11 cellular contexts compared by ENCODE assay signal in genomic region chr2:227188292-227188691, GRCh38. TPM values are rescaled to one million over a fixed set of nuclear protein-coding genes. Genes with fewer than 3 reads are reported as not detected.
DNase-seq lines count a peak whose midpoint lies in the region; ATAC-seq, FAIRE-seq and TF ChIP-seq lines count a peak whose summit lies in the region.
"Had no signal": no experiment of that assay in that cellular context is flagged by ENCODE, and none has a peak within 500 bp of the region (broad histone marks: within the 10 kb centered on the region; RNA-seq: fewer than 3 reads in every experiment).

No MANE protein-coding gene starts in this region.

- WGBS in psoas muscle, 3 donors: 11 to 25% (median 21%) methylated on average over 6 of the region's 6 CpGs

- H3K4me1 ChIP-seq in psoas muscle: peaks cover 60% of the 10 kb centered on the region

- H3K4me3 ChIP-seq in bronchial epithelial cell (ENCODE audit: low read depth, low read length) (no peak overlapping the region), psoas muscle (peak overlapping the region; percentile 17)
- H3K4me3 ChIP-seq: K562 had no signal

- no peaks in the 10 kb centered on the region for H3K27me3 ChIP-seq in bronchial epithelial cell (ENCODE audit: control insufficient read depth, insufficient read depth, low read length)
- no peaks in the 10 kb centered on the region for H3K27me3 ChIP-seq in psoas muscle (ENCODE audit: insufficient read depth in 3 of 3, low read length in 2 of 3)

- H3K9me3 Mint-ChIP-seq in activated T-helper 1 cell treated with anti-CD3 and anti-CD28 coated beads, Interleukin-12 subunit alpha, Interleukin-12 subunit beta, Interleukin-2, Interleukin-4 antibody, amounts not matched to agents 30 ng/mL and 10 ng/mL and 1 ng/mL, durations not matched to agents 14 hours and 24 hours and 36 hours: no peaks in the 10 kb centered on the region
- H3K9me3 Mint-ChIP-seq: activated naive CD8-positive, alpha-beta T cell treated with anti-CD3 and anti-CD28 coated beads, Interleukin-2, amount 50 U/mL, for 24 hours had no signal

- H3K27ac ChIP-seq in psoas muscle: peak overlapping the region; percentile 92

- no peaks in the 10 kb centered on the region for H3K36me3 Mint-ChIP-seq in activated T-helper 1 cell treated with anti-CD3 and anti-CD28 coated beads, Interleukin-12 subunit alpha, Interleukin-12 subunit beta, Interleukin-2, Interleukin-4 antibody, amounts not matched to agents 30 ng/mL and 10 ng/mL and 1 ng/mL, durations not matched to agents 14 hours and 24 hours and 36 hours (ENCODE audit: low read depth)

- H3K36me3 ChIP-seq in bronchial epithelial cell (ENCODE audit: control insufficient read depth, insufficient read depth, low read length) (no peaks in the 10 kb centered on the region), psoas muscle (ENCODE audit: insufficient read depth in 1 of 2, low read depth in 1 of 2) (no peaks in the 10 kb centered on the region)

- peak; percentile 47 for ATAC-seq in GM19043 (IDR thresholded peaks at IDR 0.05; ENCODE audit: low read depth, unreplicated experiment)
- peak; percentile 69 for ATAC-seq in HG03354 (IDR thresholded peaks at IDR 0.05; ENCODE audit: poor library complexity, severe bottlenecking, unreplicated experiment)
- ATAC-seq in psoas muscle: peak; percentile 86 to 91 (median 90)
- ATAC-seq: activated naive CD8-positive, alpha-beta T cell treated with anti-CD3 and anti-CD28 coated beads, Interleukin-2, amount 50 U/mL, for 24 hours; K562 had no signal

- peaks cover 9% of the 10 kb centered on the region for H3K27me3 Mint-ChIP-seq in activated T-helper 1 cell treated with anti-CD3 and anti-CD28 coated beads, Interleukin-12 subunit alpha, Interleukin-12 subunit beta, Interleukin-2, Interleukin-4 antibody, amounts not matched to agents 30 ng/mL and 10 ng/mL and 1 ng/mL, durations not matched to agents 14 hours and 24 hours and 36 hours (ENCODE audit: insufficient read depth)

- intact Hi-C loops in psoas muscle (cut with DNase I): loop anchor here in 1 of 2 donors (5.0 kb wide), 1 partner anchor 39 kb away; no protein-coding TSS in a partner anchor
- intact Hi-C loops in activated T-helper 1 cell treated with anti-CD3 and anti-CD28 coated beads, Interleukin-12 subunit alpha, Interleukin-12 subunit beta, Interleukin-2, Interleukin-4 antibody, amounts not matched to agents 30 ng/mL and 10 ng/mL and 1 ng/mL, durations not matched to agents 14 hours and 24 hours and 36 hours (cut with micrococcal nuclease): no loop called here

- DNase-seq in bronchial epithelial cell (ENCODE audit: low read depth) (peak; percentile 49), psoas muscle (no peak), NCI-H748 treated with DMSO at 0.1 percent for 48 hours (lab: John Stamatoyannopoulos, UW) (no peak), NCI-H226 (no peak), NCI-H1436 treated with DMSO at 0.1 percent for 48 hours (lab: John Stamatoyannopoulos, UW) (no peak)
- DNase-seq in activated T-helper 1 cell treated with anti-CD3 and anti-CD28 coated beads, Interleukin-12 subunit alpha, Interleukin-12 subunit beta, Interleukin-2, Interleukin-4 antibody, amounts not matched to agents 30 ng/mL and 10 ng/mL and 1 ng/mL, durations not matched to agents 14 hours and 24 hours and 36 hours (ENCODE audit: low spot score): no peak
- DNase-seq: activated naive CD8-positive, alpha-beta T cell treated with anti-CD3 and anti-CD28 coated beads, Interleukin-2, amount 50 U/mL, for 24 hours had no signal

- H3K27ac Mint-ChIP-seq in activated T-helper 1 cell treated with anti-CD3 and anti-CD28 coated beads, Interleukin-12 subunit alpha, Interleukin-12 subunit beta, Interleukin-2, Interleukin-4 antibody, amounts not matched to agents 30 ng/mL and 10 ng/mL and 1 ng/mL, durations not matched to agents 14 hours and 24 hours and 36 hours: no peak overlapping the region
- H3K27ac Mint-ChIP-seq: activated naive CD8-positive, alpha-beta T cell treated with anti-CD3 and anti-CD28 coated beads, Interleukin-2, amount 50 U/mL, for 24 hours had no signal

- H3K4me1 Mint-ChIP-seq in activated T-helper 1 cell treated with anti-CD3 and anti-CD28 coated beads, Interleukin-12 subunit alpha, Interleukin-12 subunit beta, Interleukin-2, Interleukin-4 antibody, amounts not matched to agents 30 ng/mL and 10 ng/mL and 1 ng/mL, durations not matched to agents 14 hours and 24 hours and 36 hours (ENCODE audit: low read depth): no peaks in the 10 kb centered on the region
- H3K4me1 Mint-ChIP-seq: activated naive CD8-positive, alpha-beta T cell treated with anti-CD3 and anti-CD28 coated beads, Interleukin-2, amount 50 U/mL, for 24 hours had no signal

- TF ChIP-seq CTCF in bronchial epithelial cell (IDR thresholded peaks at IDR 0.05; ENCODE audit: insufficient read depth, low read length, severe bottlenecking) (no peak), psoas muscle (IDR thresholded peaks at IDR 0.05) (no peak)

- H3K9me3 ChIP-seq in psoas muscle: no peaks in the 10 kb centered on the region

- no peak overlapping the region for H3K4me3 Mint-ChIP-seq in activated T-helper 1 cell treated with anti-CD3 and anti-CD28 coated beads, Interleukin-12 subunit alpha, Interleukin-12 subunit beta, Interleukin-2, Interleukin-4 antibody, amounts not matched to agents 30 ng/mL and 10 ng/mL and 1 ng/mL, durations not matched to agents 14 hours and 24 hours and 36 hours
- H3K4me3 Mint-ChIP-seq: activated naive CD8-positive, alpha-beta T cell treated with anti-CD3 and anti-CD28 coated beads, Interleukin-2, amount 50 U/mL, for 24 hours had no signal

- FAIRE-seq in bronchial epithelial cell (lab: Jason Lieb, UNC): no peak
- FAIRE-seq: K562 had no signal

RNA-seq across cellular contexts. Expression of gene COL4A3, which starts 23.9 kb away (rescaled TPM):
- under 0.01 and 0.26 TPM in 2 replicates for total RNA-seq in bronchial epithelial cell
- total RNA-seq in psoas muscle: 10 to 100 TPM in 2 of 4 donors, 1 to 10 TPM in 2; 5.5 to 29.4 (median 14.9) TPM
- polyA plus RNA-seq in psoas muscle: 1 to 10 TPM; 3.1 to 5.6 (median 3.8) TPM
- not detected in 2 replicates for total RNA-seq in activated T-helper 1 cell treated with anti-CD3 and anti-CD28 coated beads, Interleukin-12 subunit alpha, Interleukin-12 subunit beta, Interleukin-2, Interleukin-4 antibody, amounts not matched to agents 30 ng/mL and 10 ng/mL and 1 ng/mL, durations not matched to agents 14 hours and 24 hours and 36 hours
- total RNA-seq: K562; T-helper 2 cell treated with Interferon-gamma antibody and Interleukin-4, amounts not matched to agents 100 ng/mL and 5 ng/mL, for 36 hours had no signal
- polyA plus RNA-seq: K562 had no signal

RNA-seq across cellular contexts. Expression of gene COL4A4, which starts 24.3 kb away (rescaled TPM):
- total RNA-seq in bronchial epithelial cell (under 0.01 and 0.13 TPM in 2 replicates), psoas muscle (10 to 100 TPM in 2 of 4 donors, 1 to 10 TPM in 2; 4.6 to 16.0 (median 10.3) TPM)
- 1 to 10 TPM; 1.7 to 2.3 (median 2.0) TPM for polyA plus RNA-seq in psoas muscle
- total RNA-seq in activated T-helper 1 cell treated with anti-CD3 and anti-CD28 coated beads, Interleukin-12 subunit alpha, Interleukin-12 subunit beta, Interleukin-2, Interleukin-4 antibody, amounts not matched to agents 30 ng/mL and 10 ng/mL and 1 ng/mL, durations not matched to agents 14 hours and 24 hours and 36 hours: not detected in 2 replicates
- total RNA-seq: K562 had no signal
